1 cellular context compared by ENCODE assay signal in genomic region chr14:36627981-36628380, GRCh38.
TF ChIP-seq lines count a peak whose summit lies in the region.

No MANE protein-coding gene starts in this region.

TF ChIP-seq in HepG2, 621 proteins besides CTCF, POLR2A, EP300 and RAD21 (continued from another document):
- no peak for TF ChIP-seq ZBTB40 (IDR thresholded peaks at IDR 0.05)
- no peak for TF ChIP-seq ZBTB40 (CRISPR knock-in tag; IDR thresholded peaks at IDR 0.05)
- TF ChIP-seq SRSF1 (optimal IDR thresholded peaks at IDR 0.05; ENCODE audit: low read depth, low read length), result no peak
- TF ChIP-seq, protein P1, sequence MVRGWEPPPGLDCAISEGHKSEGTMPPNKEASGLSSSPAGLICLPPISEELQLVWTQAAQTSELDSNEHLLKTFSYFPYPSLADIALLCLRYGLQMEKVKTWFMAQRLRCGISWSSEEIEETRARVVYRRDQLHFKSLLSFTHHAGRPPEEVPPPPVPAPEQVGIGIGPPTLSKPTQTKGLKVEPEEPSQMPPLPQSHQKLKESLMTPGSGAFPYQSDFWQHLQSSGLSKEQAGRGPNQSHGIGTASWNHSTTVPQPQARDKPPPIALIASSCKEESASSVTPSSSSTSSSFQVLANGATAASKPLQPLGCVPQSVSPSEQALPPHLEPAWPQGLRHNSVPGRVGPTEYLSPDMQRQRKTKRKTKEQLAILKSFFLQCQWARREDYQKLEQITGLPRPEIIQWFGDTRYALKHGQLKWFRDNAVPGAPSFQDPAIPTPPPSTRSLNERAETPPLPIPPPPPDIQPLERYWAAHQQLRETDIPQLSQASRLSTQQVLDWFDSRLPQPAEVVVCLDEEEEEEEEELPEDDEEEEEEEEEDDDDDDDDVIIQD (CRISPR knock-in tag; IDR thresholded peaks at IDR 0.05; ENCODE audit: low read depth), result no peak
- no peak for TF ChIP-seq JUNB (CRISPR knock-in tag; IDR thresholded peaks at IDR 0.05; ENCODE audit: borderline replicate concordance)
- TF ChIP-seq, protein P2, sequence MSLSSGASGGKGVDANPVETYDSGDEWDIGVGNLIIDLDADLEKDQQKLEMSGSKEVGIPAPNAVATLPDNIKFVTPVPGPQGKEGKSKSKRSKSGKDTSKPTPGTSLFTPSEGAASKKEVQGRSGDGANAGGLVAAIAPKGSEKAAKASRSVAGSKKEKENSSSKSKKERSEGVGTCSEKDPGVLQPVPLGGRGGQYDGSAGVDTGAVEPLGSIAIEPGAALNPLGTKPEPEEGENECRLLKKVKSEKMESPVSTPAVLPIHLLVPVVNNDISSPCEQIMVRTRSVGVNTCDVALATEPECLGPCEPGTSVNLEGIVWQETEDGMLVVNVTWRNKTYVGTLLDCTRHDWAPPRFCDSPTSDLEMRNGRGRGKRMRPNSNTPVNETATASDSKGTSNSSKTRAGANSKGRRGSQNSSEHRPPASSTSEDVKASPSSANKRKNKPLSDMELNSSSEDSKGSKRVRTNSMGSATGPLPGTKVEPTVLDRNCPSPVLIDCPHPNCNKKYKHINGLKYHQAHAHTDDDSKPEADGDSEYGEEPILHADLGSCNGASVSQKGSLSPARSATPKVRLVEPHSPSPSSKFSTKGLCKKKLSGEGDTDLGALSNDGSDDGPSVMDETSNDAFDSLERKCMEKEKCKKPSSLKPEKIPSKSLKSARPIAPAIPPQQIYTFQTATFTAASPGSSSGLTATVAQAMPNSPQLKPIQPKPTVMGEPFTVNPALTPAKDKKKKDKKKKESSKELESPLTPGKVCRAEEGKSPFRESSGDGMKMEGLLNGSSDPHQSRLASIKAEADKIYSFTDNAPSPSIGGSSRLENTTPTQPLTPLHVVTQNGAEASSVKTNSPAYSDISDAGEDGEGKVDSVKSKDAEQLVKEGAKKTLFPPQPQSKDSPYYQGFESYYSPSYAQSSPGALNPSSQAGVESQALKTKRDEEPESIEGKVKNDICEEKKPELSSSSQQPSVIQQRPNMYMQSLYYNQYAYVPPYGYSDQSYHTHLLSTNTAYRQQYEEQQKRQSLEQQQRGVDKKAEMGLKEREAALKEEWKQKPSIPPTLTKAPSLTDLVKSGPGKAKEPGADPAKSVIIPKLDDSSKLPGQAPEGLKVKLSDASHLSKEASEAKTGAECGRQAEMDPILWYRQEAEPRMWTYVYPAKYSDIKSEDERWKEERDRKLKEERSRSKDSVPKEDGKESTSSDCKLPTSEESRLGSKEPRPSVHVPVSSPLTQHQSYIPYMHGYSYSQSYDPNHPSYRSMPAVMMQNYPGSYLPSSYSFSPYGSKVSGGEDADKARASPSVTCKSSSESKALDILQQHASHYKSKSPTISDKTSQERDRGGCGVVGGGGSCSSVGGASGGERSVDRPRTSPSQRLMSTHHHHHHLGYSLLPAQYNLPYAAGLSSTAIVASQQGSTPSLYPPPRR (CRISPR knock-in tag; IDR thresholded peaks at IDR 0.05; ENCODE audit: borderline replicate concordance), result no peak
- TF ChIP-seq KDM6A (CRISPR knock-in tag; IDR thresholded peaks at IDR 0.05; ENCODE audit: low read depth), result no peak
- TF ChIP-seq ZNF326 (CRISPR knock-in tag; IDR thresholded peaks at IDR 0.05; ENCODE audit: borderline replicate concordance), result no peak
- no peak for TF ChIP-seq ZNF616 (CRISPR knock-in tag; IDR thresholded peaks at IDR 0.05; ENCODE audit: low read depth)
- TF ChIP-seq, protein P3, sequence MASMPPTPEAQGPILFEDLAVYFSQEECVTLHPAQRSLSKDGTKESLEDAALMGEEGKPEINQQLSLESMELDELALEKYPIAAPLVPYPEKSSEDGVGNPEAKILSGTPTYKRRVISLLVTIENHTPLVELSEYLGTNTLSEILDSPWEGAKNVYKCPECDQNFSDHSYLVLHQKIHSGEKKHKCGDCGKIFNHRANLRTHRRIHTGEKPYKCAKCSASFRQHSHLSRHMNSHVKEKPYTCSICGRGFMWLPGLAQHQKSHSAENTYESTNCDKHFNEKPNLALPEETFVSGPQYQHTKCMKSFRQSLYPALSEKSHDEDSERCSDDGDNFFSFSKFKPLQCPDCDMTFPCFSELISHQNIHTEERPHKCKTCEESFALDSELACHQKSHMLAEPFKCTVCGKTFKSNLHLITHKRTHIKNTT (CRISPR knock-in tag; IDR thresholded peaks at IDR 0.05), result no peak
- TF ChIP-seq, protein P4, sequence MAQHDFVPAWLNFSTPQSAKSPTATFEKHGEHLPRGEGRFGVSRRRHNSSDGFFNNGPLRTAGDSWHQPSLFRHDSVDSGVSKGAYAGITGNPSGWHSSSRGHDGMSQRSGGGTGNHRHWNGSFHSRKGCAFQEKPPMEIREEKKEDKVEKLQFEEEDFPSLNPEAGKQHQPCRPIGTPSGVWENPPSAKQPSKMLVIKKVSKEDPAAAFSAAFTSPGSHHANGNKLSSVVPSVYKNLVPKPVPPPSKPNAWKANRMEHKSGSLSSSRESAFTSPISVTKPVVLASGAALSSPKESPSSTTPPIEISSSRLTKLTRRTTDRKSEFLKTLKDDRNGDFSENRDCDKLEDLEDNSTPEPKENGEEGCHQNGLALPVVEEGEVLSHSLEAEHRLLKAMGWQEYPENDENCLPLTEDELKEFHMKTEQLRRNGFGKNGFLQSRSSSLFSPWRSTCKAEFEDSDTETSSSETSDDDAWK (CRISPR knock-in tag; IDR thresholded peaks at IDR 0.05), result no peak
- TF ChIP-seq GRHL1 (CRISPR knock-in tag; conservative IDR thresholded peaks at IDR 0.05), result no peak
- TF ChIP-seq SCMH1 (CRISPR knock-in tag; IDR thresholded peaks at IDR 0.05; ENCODE audit: borderline replicate concordance), result no peak
- no peak for TF ChIP-seq REL (CRISPR knock-in tag; conservative IDR thresholded peaks at IDR 0.05)
